ENCODE assay signal across 9 cellular contexts in genomic region chr3:197749601-197750395, GRCh38. TPM values are rescaled to one million over a fixed set of nuclear protein-coding genes. Genes with fewer than 3 reads are reported as not detected.
A peak's percentile ranks its signal among the peaks of the same experiment; 100 is the strongest.
DNase-seq lines count a peak whose midpoint lies in the region; ATAC-seq, FAIRE-seq and TF ChIP-seq lines count a peak whose summit lies in the region.
"Had no signal": no experiment of that assay in that cellular context is flagged by ENCODE, and none has a peak within 500 bp of the region (broad histone marks: within the 10 kb centered on the region; RNA-seq: fewer than 3 reads in every experiment).

Gene FYTTD1, plus strand, starts transcription at chr3:197749883. Its CDS starts 89 bp downstream, at chr3:197749972.

- TF ChIP-seq CTCF in BJ (IDR thresholded peaks at IDR 0.05; ENCODE audit: insufficient read depth, low read depth, low read length) (peak; percentile 48), colonic mucosa (IDR thresholded peaks at IDR 0.05) (peak; percentile 17)

- no peak for DNase-seq in BJ (ENCODE audit: low read depth)
- DNase-seq in GM19239 (ENCODE audit: insufficient read length, low spot score), result peak; percentile 67
- peak; percentile 90 to 98 for DNase-seq in NCI-H526 (lab: John Stamatoyannopoulos, UW)
- peak; percentile 87 for DNase-seq in activated CD4-positive, alpha-beta T cell treated with anti-CD3 and anti-CD28 coated beads for 48 hours
- DNase-seq in colonic mucosa, result peak; percentile 87
- peak; percentile 97 for DNase-seq in left kidney (ENCODE audit: low read depth, low spot score)
- peak; percentile 82 for DNase-seq in stimulated activated CD4-positive, alpha-beta T cell treated with anti-CD3 and anti-CD28 coated beads, Interleukin-1b, Interleukin-23, amount 100 ng/mL, for 48 hours

- CTCF ChIA-PET in BJ (lab: Yijun Ruan, JAX), result interaction anchor here (0.9 kb wide), 1 partner anchor 34 kb away, joined by 3 read pairs; no protein-coding TSS in a partner anchor

- intact Hi-C loops in colonic mucosa (cut with DNase I), result no loop called here

- H3K27ac ChIP-seq in colonic mucosa, result peak within 1 kb of the TSS; percentile 95

- H3K4me1 ChIP-seq in colonic mucosa, result peaks cover 13% of the 10 kb centered on the region

- H3K4me3 ChIP-seq in BJ (ENCODE audit: low read depth, low read length), result peak within 1 kb of the TSS; percentile 85
- peak within 1 kb of the TSS; percentile 74 for H3K4me3 ChIP-seq in colonic mucosa

- FAIRE-seq in GM19239 (lab: Jason Lieb, UNC), result peak; percentile 87
- FAIRE-seq: colon had no signal

- peak; percentile 77 for ATAC-seq in HG03442 (IDR thresholded peaks at IDR 0.05; ENCODE audit: unreplicated experiment)

- POLR2A ChIA-PET in BJ (lab: Charles Lee), result interaction anchor here (0.6 kb wide), 2 partner anchors 153 to 196 kb away, joined by 5 to 20 read pairs; no protein-coding TSS in a partner anchor

- peak within 1 kb of the TSS; percentile 87 for H3K9ac ChIP-seq in colonic mucosa (ENCODE audit: low read depth in 2 of 2, low read length in 2 of 2)

- no peaks in the 10 kb centered on the region for H3K9me3 ChIP-seq in colonic mucosa

- no peaks in the 10 kb centered on the region for H3K27me3 ChIP-seq in BJ (ENCODE audit: control insufficient read depth, insufficient read depth, low read length)
- H3K27me3 ChIP-seq in colonic mucosa, result no peaks in the 10 kb centered on the region

- H3K36me3 ChIP-seq in BJ (ENCODE audit: control insufficient read depth, insufficient read depth, low read length), result no peaks in the 10 kb centered on the region
- H3K36me3 ChIP-seq in colonic mucosa, result no peaks in the 10 kb centered on the region

RNA-seq across cellular contexts. Expression of gene FYTTD1, which starts in this region (rescaled TPM):
- 37.2 and 61.6 TPM in 2 replicates for polyA plus RNA-seq in BJ (2011; rRNA removed)
- polyA minus RNA-seq in BJ (2011; rRNA and poly(A)+ RNA removed), result 11.7 and 11.8 TPM in 2 replicates
- total RNA-seq in colonic mucosa, result 10 to 100 TPM; 27.1 to 37.7 TPM
